Comparison of ENCODE assay signal across 1 cellular context in the genomic region with DNA sequence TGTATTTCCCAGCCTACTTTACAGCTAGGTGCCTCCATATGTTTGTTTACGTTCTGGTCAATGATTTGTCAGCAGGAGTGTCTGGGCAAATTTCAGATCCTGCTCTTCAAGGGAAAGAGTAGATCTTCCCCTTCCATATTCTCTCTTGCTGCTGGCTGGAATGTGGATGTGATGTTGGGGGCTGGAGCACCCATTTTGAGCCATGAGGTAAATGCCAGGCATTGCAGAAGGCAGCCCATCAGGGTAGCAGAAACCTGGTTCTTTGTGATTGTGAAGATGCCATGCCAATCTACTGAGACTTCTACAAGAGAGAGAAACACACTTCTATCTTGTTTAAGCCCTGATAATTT.
TF ChIP-seq lines count a peak whose summit lies in the region.

No MANE protein-coding gene starts in this region.

TF ChIP-seq in K562, 482 proteins besides CTCF, POLR2A, EP300 and RAD21 (continued from another document and continues in another):
- no peak for TF ChIP-seq SIN3A (IDR thresholded peaks at IDR 0.05; ENCODE audit: borderline replicate concordance in 2 of 2, control insufficient read depth in 1 of 2, low read depth in 2 of 2, low read length in 2 of 2)
- TF ChIP-seq RBBP5 (IDR thresholded peaks at IDR 0.05; ENCODE audit: borderline replicate concordance, insufficient read depth, low read length, poor library complexity, severe bottlenecking), result no peak
- no peak for TF ChIP-seq ETV1 (tag; conservative IDR thresholded peaks at IDR 0.05; ENCODE audit: low read depth)
- peak; percentile 83 to 93 for TF ChIP-seq KDM1A (IDR thresholded peaks at IDR 0.05)
- peak; percentile 100 for TF ChIP-seq RBM25 (IDR thresholded peaks at IDR 0.05; ENCODE audit: low read depth, low read length, severe bottlenecking)
- TF ChIP-seq NFATC3 (IDR thresholded peaks at IDR 0.05), result 0 out of 2 replicates have a peak, but pooled peaks have one; percentile 28
- TF ChIP-seq TEAD2 (tag; IDR thresholded peaks at IDR 0.05), result peak; percentile 42; the same call in 1 of the 2 replicates
- no peak for TF ChIP-seq ZFX (CRISPR knock-in tag; IDR thresholded peaks at IDR 0.05)
- no peak for TF ChIP-seq ZNF561 (CRISPR knock-in tag; conservative IDR thresholded peaks at IDR 0.05)
- TF ChIP-seq HDAC1 (IDR thresholded peaks at IDR 0.05), result peak; percentile 21 to 44; a peak in 2 of 4 replicates
- peak; percentile 55; the same call in 1 of the 2 replicates for TF ChIP-seq DMBX1 (CRISPR knock-in tag; IDR thresholded peaks at IDR 0.05; ENCODE audit: borderline replicate concordance)
- TF ChIP-seq RCOR1 (IDR thresholded peaks at IDR 0.05; ENCODE audit: borderline replicate concordance in 1 of 2, low read depth in 2 of 2, low read length in 2 of 2), result peak; percentile 36 to 90; a peak in 2 of 4 replicates
- TF ChIP-seq BCOR (IDR thresholded peaks at IDR 0.05), result peak; percentile 98
- no peak for TF ChIP-seq KDM2B (CRISPR knock-in tag; IDR thresholded peaks at IDR 0.05)
- TF ChIP-seq ZNF41 (CRISPR knock-in tag; conservative IDR thresholded peaks at IDR 0.05), result no peak
- TF ChIP-seq, protein P1, sequence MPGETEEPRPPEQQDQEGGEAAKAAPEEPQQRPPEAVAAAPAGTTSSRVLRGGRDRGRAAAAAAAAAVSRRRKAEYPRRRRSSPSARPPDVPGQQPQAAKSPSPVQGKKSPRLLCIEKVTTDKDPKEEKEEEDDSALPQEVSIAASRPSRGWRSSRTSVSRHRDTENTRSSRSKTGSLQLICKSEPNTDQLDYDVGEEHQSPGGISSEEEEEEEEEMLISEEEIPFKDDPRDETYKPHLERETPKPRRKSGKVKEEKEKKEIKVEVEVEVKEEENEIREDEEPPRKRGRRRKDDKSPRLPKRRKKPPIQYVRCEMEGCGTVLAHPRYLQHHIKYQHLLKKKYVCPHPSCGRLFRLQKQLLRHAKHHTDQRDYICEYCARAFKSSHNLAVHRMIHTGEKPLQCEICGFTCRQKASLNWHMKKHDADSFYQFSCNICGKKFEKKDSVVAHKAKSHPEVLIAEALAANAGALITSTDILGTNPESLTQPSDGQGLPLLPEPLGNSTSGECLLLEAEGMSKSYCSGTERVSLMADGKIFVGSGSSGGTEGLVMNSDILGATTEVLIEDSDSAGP (CRISPR knock-in tag; IDR thresholded peaks at IDR 0.05), result no peak
- peak; percentile 99 for TF ChIP-seq HLTF (IDR thresholded peaks at IDR 0.05)
- TF ChIP-seq SETDB1 (IDR thresholded peaks at IDR 0.05; ENCODE audit: low read length), result no peak
- TF ChIP-seq ADNP (tag; IDR thresholded peaks at IDR 0.05), result peak; percentile 79
- no peak for TF ChIP-seq ZNF146 (CRISPR knock-in tag; IDR thresholded peaks at IDR 0.05; ENCODE audit: unreplicated experiment)
- TF ChIP-seq HDAC2 (IDR thresholded peaks at IDR 0.05), result peak; percentile 87
- no peak for TF ChIP-seq ZFP36 (IDR thresholded peaks at IDR 0.05; ENCODE audit: low read depth, low read length, partially characterized antibody)
- no peak for TF ChIP-seq ZZZ3 (IDR thresholded peaks at IDR 0.05)
- TF ChIP-seq, protein P2, sequence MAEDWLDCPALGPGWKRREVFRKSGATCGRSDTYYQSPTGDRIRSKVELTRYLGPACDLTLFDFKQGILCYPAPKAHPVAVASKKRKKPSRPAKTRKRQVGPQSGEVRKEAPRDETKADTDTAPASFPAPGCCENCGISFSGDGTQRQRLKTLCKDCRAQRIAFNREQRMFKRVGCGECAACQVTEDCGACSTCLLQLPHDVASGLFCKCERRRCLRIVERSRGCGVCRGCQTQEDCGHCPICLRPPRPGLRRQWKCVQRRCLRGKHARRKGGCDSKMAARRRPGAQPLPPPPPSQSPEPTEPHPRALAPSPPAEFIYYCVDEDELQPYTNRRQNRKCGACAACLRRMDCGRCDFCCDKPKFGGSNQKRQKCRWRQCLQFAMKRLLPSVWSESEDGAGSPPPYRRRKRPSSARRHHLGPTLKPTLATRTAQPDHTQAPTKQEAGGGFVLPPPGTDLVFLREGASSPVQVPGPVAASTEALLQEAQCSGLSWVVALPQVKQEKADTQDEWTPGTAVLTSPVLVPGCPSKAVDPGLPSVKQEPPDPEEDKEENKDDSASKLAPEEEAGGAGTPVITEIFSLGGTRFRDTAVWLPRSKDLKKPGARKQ (CRISPR knock-in tag; IDR thresholded peaks at IDR 0.05), result no peak
- TF ChIP-seq, protein P3, sequence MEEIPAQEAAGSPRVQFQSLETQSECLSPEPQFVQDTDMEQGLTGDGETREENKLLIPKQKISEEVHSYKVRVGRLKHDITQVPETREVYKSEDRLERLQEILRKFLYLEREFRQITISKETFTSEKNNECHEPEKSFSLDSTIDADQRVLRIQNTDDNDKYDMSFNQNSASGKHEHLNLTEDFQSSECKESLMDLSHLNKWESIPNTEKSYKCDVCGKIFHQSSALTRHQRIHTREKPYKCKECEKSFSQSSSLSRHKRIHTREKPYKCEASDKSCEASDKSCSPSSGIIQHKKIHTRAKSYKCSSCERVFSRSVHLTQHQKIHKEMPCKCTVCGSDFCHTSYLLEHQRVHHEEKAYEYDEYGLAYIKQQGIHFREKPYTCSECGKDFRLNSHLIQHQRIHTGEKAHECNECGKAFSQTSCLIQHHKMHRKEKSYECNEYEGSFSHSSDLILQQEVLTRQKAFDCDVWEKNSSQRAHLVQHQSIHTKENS (CRISPR knock-in tag; IDR thresholded peaks at IDR 0.05), result no peak
- TF ChIP-seq PHF20 (IDR thresholded peaks at IDR 0.05; ENCODE audit: partially characterized antibody), result peak; percentile 71
- TF ChIP-seq TEAD4 (IDR thresholded peaks at IDR 0.05; ENCODE audit: low read length), result peak; percentile 52
- TF ChIP-seq TEAD4 (CRISPR knock-in tag; IDR thresholded peaks at IDR 0.05; ENCODE audit: borderline replicate concordance), result no peak
- no peak for TF ChIP-seq GATAD2A (IDR thresholded peaks at IDR 0.05)
- 0 out of 2 replicates have a peak, but pooled peaks have one; percentile 11 for TF ChIP-seq MECOM (CRISPR knock-in tag; IDR thresholded peaks at IDR 0.05)
- peak; percentile 44; the same call in 1 of the 2 replicates for TF ChIP-seq CC2D1A (IDR thresholded peaks at IDR 0.05)
- TF ChIP-seq, protein P4, sequence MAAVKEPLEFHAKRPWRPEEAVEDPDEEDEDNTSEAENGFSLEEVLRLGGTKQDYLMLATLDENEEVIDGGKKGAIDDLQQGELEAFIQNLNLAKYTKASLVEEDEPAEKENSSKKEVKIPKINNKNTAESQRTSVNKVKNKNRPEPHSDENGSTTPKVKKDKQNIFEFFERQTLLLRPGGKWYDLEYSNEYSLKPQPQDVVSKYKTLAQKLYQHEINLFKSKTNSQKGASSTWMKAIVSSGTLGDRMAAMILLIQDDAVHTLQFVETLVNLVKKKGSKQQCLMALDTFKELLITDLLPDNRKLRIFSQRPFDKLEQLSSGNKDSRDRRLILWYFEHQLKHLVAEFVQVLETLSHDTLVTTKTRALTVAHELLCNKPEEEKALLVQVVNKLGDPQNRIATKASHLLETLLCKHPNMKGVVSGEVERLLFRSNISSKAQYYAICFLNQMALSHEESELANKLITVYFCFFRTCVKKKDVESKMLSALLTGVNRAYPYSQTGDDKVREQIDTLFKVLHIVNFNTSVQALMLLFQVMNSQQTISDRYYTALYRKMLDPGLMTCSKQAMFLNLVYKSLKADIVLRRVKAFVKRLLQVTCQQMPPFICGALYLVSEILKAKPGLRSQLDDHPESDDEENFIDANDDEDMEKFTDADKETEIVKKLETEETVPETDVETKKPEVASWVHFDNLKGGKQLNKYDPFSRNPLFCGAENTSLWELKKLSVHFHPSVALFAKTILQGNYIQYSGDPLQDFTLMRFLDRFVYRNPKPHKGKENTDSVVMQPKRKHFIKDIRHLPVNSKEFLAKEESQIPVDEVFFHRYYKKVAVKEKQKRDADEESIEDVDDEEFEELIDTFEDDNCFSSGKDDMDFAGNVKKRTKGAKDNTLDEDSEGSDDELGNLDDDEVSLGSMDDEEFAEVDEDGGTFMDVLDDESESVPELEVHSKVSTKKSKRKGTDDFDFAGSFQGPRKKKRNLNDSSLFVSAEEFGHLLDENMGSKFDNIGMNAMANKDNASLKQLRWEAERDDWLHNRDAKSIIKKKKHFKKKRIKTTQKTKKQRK (IDR thresholded peaks at IDR 0.05; ENCODE audit: borderline replicate concordance, low read depth, low read length), result peak; percentile 60; the same call in 1 of the 2 replicates
- no peak for TF ChIP-seq CEBPG (CRISPR knock-in tag; IDR thresholded peaks at IDR 0.05)
- no peak for TF ChIP-seq CEBPG (tag; conservative IDR thresholded peaks at IDR 0.05 in 1 of 2, IDR thresholded peaks at IDR 0.05 in 1 of 2)
- peak; percentile 98 for TF ChIP-seq PTBP1 (IDR thresholded peaks at IDR 0.05; ENCODE audit: low read depth, low read length)
- TF ChIP-seq CBX1 (IDR thresholded peaks at IDR 0.05; ENCODE audit: low read depth), result peak; percentile 93
- TF ChIP-seq TBP (optimal IDR thresholded peaks at IDR 0.05; ENCODE audit: low read depth, low read length), result no peak
- no peak for TF ChIP-seq ZNF23 (CRISPR knock-in tag; IDR thresholded peaks at IDR 0.05)
- peak; percentile 11 to 13; a peak in 1 of 4 replicates for TF ChIP-seq TRIM24 (IDR thresholded peaks at IDR 0.05)
- TF ChIP-seq PURB (CRISPR knock-in tag; IDR thresholded peaks at IDR 0.05; ENCODE audit: low read depth), result no peak
- TF ChIP-seq RBM22 (IDR thresholded peaks at IDR 0.05; ENCODE audit: low read depth, low read length, poor library complexity, severe bottlenecking), result no peak
- TF ChIP-seq HNRNPL (IDR thresholded peaks at IDR 0.05; ENCODE audit: low read depth, low read length), result no peak
- TF ChIP-seq, protein P5, sequence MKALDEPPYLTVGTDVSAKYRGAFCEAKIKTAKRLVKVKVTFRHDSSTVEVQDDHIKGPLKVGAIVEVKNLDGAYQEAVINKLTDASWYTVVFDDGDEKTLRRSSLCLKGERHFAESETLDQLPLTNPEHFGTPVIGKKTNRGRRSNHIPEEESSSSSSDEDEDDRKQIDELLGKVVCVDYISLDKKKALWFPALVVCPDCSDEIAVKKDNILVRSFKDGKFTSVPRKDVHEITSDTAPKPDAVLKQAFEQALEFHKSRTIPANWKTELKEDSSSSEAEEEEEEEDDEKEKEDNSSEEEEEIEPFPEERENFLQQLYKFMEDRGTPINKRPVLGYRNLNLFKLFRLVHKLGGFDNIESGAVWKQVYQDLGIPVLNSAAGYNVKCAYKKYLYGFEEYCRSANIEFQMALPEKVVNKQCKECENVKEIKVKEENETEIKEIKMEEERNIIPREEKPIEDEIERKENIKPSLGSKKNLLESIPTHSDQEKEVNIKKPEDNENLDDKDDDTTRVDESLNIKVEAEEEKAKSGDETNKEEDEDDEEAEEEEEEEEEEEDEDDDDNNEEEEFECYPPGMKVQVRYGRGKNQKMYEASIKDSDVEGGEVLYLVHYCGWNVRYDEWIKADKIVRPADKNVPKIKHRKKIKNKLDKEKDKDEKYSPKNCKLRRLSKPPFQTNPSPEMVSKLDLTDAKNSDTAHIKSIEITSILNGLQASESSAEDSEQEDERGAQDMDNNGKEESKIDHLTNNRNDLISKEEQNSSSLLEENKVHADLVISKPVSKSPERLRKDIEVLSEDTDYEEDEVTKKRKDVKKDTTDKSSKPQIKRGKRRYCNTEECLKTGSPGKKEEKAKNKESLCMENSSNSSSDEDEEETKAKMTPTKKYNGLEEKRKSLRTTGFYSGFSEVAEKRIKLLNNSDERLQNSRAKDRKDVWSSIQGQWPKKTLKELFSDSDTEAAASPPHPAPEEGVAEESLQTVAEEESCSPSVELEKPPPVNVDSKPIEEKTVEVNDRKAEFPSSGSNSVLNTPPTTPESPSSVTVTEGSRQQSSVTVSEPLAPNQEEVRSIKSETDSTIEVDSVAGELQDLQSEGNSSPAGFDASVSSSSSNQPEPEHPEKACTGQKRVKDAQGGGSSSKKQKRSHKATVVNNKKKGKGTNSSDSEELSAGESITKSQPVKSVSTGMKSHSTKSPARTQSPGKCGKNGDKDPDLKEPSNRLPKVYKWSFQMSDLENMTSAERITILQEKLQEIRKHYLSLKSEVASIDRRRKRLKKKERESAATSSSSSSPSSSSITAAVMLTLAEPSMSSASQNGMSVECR (CRISPR knock-in tag; IDR thresholded peaks at IDR 0.05), result no peak
- TF ChIP-seq CBX3 (IDR thresholded peaks at IDR 0.05; ENCODE audit: borderline replicate concordance in 1 of 2, low read length in 2 of 2), result peak in 1 of 2 experiments; percentile 90; a peak in 1 of 3 replicates
- no peak for TF ChIP-seq MTA1 (IDR thresholded peaks at IDR 0.05; ENCODE audit: borderline replicate concordance)
- peak; percentile 98 for TF ChIP-seq SMARCA5 (IDR thresholded peaks at IDR 0.05)
- TF ChIP-seq TRIM28 (IDR thresholded peaks at IDR 0.05), result peak; percentile 47; the same call in 1 of the 2 replicates
- TF ChIP-seq ZNF311 (CRISPR knock-in tag; IDR thresholded peaks at IDR 0.05), result no peak
- no peak for TF ChIP-seq MAFG (tag; conservative IDR thresholded peaks at IDR 0.05)
- TF ChIP-seq FOXM1 (IDR thresholded peaks at IDR 0.05; ENCODE audit: low read depth), result peak; percentile 45; the same call in 1 of the 2 replicates
- TF ChIP-seq FOXM1 (CRISPR knock-in tag; IDR thresholded peaks at IDR 0.05; ENCODE audit: low read depth), result no peak
- no peak for TF ChIP-seq NELFE (IDR thresholded peaks at IDR 0.05; ENCODE audit: insufficient read depth, insufficient read length)
- no peak for TF ChIP-seq NFIX (CRISPR knock-in tag; IDR thresholded peaks at IDR 0.05; ENCODE audit: low read depth)
- TF ChIP-seq, protein P6, sequence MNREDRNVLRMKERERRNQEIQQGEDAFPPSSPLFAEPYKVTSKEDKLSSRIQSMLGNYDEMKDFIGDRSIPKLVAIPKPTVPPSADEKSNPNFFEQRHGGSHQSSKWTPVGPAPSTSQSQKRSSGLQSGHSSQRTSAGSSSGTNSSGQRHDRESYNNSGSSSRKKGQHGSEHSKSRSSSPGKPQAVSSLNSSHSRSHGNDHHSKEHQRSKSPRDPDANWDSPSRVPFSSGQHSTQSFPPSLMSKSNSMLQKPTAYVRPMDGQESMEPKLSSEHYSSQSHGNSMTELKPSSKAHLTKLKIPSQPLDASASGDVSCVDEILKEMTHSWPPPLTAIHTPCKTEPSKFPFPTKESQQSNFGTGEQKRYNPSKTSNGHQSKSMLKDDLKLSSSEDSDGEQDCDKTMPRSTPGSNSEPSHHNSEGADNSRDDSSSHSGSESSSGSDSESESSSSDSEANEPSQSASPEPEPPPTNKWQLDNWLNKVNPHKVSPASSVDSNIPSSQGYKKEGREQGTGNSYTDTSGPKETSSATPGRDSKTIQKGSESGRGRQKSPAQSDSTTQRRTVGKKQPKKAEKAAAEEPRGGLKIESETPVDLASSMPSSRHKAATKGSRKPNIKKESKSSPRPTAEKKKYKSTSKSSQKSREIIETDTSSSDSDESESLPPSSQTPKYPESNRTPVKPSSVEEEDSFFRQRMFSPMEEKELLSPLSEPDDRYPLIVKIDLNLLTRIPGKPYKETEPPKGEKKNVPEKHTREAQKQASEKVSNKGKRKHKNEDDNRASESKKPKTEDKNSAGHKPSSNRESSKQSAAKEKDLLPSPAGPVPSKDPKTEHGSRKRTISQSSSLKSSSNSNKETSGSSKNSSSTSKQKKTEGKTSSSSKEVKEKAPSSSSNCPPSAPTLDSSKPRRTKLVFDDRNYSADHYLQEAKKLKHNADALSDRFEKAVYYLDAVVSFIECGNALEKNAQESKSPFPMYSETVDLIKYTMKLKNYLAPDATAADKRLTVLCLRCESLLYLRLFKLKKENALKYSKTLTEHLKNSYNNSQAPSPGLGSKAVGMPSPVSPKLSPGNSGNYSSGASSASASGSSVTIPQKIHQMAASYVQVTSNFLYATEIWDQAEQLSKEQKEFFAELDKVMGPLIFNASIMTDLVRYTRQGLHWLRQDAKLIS (CRISPR knock-in tag; IDR thresholded peaks at IDR 0.05), result no peak
- TF ChIP-seq MBD2 (IDR thresholded peaks at IDR 0.05; ENCODE audit: borderline replicate concordance, low read depth), result no peak
- TF ChIP-seq ZC3H8 (IDR thresholded peaks at IDR 0.05), result 0 out of 2 replicates have a peak, but pooled peaks have one; percentile 56
